8 cellular contexts compared by ENCODE assay signal in the genomic region with DNA sequence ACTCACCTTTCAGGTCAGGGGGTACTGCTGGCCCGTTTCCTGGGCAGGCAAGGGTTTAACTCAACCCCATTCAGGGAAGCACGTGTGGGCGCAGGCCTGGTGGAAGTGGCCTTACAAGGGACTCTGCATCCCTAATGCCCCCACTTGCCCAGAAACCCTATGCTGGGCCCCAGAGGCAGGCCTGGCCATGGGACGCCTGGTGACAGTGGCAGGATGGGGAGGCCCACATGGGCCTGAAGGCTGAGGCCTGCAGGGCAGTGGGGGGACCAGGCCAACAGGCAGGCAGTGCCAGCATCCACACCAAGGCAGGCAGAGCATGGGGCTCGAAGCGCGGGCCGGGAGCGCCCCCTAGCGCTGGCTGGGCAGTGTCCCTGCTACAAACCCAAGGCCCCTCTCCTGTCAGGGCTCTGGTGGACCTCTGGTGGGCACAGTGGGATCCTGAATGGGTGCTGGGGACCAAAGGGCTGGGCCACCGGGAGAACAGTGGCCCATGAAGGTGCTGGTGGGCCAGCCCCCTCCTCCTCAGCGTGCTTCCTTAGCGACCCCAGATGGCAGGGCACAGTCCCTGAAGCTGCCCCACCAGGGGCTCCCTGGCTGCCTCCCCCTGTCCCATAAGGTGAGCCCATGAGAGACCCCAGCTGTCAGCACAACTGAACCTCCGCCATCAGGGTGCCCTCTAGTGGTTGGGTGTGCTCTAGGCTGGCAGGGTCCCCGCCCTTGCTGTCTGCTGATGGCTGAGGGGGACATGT. TPM values are rescaled to one million over a fixed set of nuclear protein-coding genes. Genes with fewer than 3 reads are reported as not detected.
DNase-seq lines count a peak whose midpoint lies in the region; ATAC-seq lines count a peak whose summit lies in the region.

No MANE protein-coding gene starts in this region.

- H3K4me1 ChIP-seq in Karpas-422 (ENCODE audit: low read length) = peaks cover 9% of the 10 kb centered on the region

- H3K27me3 ChIP-seq in Karpas-422 (ENCODE audit: low read length) = no peaks in the 10 kb centered on the region

- no peaks in the 10 kb centered on the region for H3K9me3 ChIP-seq in Karpas-422 (ENCODE audit: low read length)

- H4K20me1 ChIP-seq in Karpas-422 (ENCODE audit: insufficient read depth, low read depth, low read length) = peaks cover 9% of the 10 kb centered on the region; the same call in 1 of the 2 replicates

- H3K9me2 ChIP-seq in Karpas-422 (replicated peaks; ENCODE audit: insufficient read depth, low read length) = no peaks in the 10 kb centered on the region

- H2AFZ ChIP-seq in Karpas-422 (ENCODE audit: low read length) = no peak overlapping the region

- peak; percentile 79 for ATAC-seq in left ventricle myocardium superior

- in situ Hi-C loops in G401 (cut with HindIII; ENCODE audit: low sequenced_read_pairs) = no loop called here

- no peaks in the 10 kb centered on the region; the same call in 1 of the 2 replicates for H3K36me3 ChIP-seq in Karpas-422 (ENCODE audit: insufficient read depth, low read length)

- intact Hi-C loops in left ventricle myocardium superior (cut with micrococcal nuclease) = loop anchor here (10.0 kb wide), 1 partner anchor 65 kb away; no protein-coding TSS in a partner anchor

- H3K9ac ChIP-seq in Karpas-422 (ENCODE audit: low read length) = no peak overlapping the region

- H3K4me3 ChIP-seq in Karpas-422 (ENCODE audit: low read length) = no peak overlapping the region

- no peak overlapping the region for H3K4me2 ChIP-seq in Karpas-422 (ENCODE audit: low read depth, low read length, poor library complexity, severe bottlenecking)

- H3K27ac ChIP-seq in Karpas-422 (ENCODE audit: low read length) = no peak overlapping the region

- peak; percentile 74 for DNase-seq in G401 (ENCODE audit: low spot score)
- peak; percentile 92 for DNase-seq in Karpas-422
- peak; percentile 30 to 70 (median 45) for DNase-seq in T-helper 1 cell
- peak; percentile 31 for DNase-seq in amniotic epithelial cell (ENCODE audit: low read depth)
- peak; percentile 79 for DNase-seq in left ventricle myocardium superior
- peak; percentile 91 for DNase-seq in retina
- DNase-seq in DMS153 treated with DMSO at 0.1 percent for 48 hours (lab: John Stamatoyannopoulos, UW; ENCODE audit: unreplicated experiment) = no peak
- no peak for DNase-seq in cerebellar nuclear complex (lab: John Stamatoyannopoulos, UW)

- no peaks in the 10 kb centered on the region for H3K79me2 ChIP-seq in Karpas-422 (ENCODE audit: low read length)

RNA-seq across cellular contexts. Expression of a gene that starts 16.8 kb away (rescaled TPM):
- total RNA-seq in G401 (2014; rRNA removed; shearing (Covaris generic)) = 38.4 and 49.9 TPM in 2 replicates
- not detected in 2 replicates for total RNA-seq in Karpas-422 (2014; rRNA removed; shearing (Covaris generic); ENCODE audit: low replicate concordance)
- total RNA-seq in left ventricle myocardium superior = 1.7 TPM

RNA-seq across cellular contexts. Expression of a gene that starts 46.0 kb away (rescaled TPM):
- 67.5 and 83.2 TPM in 2 replicates for total RNA-seq in G401 (2014; rRNA removed; shearing (Covaris generic))
- 25.2 and 75.1 TPM in 2 replicates for total RNA-seq in Karpas-422 (2014; rRNA removed; shearing (Covaris generic); ENCODE audit: low replicate concordance)
- total RNA-seq in left ventricle myocardium superior = 46.2 TPM

Comparison
In these comparisons a context has a peak if more than half of its experiments do, and no peak if none do; other contexts are left out.
1. DNase-seq: peak in G401 (single experiment), Karpas-422 (single experiment), T-helper 1 cell (5 of 5), amniotic epithelial cell (single experiment), left ventricle myocardium superior (single experiment) and retina (single experiment); none in DMS153 treated with DMSO at 0.1 percent for 48 hours (single experiment) and cerebellar nuclear complex (0 of 2).
2. RNA of a gene that starts 16.8 kb away (total RNA-seq): 38.4 to 49.9 TPM in G401; 1.7 TPM in left ventricle myocardium superior (single experiment) and not detected in Karpas-422; every median in the first group is over 10 times any median in the second.